In genomic region chr17:3802461-3803307, GRCh38 we compare ENCODE assay signal across 9 cellular contexts. TPM values are rescaled to one million over a fixed set of nuclear protein-coding genes. Genes with fewer than 3 reads are reported as not detected.
A peak's percentile ranks its signal among the peaks of the same experiment; 100 is the strongest.
DNase-seq lines count a peak whose midpoint lies in the region; ATAC-seq and TF ChIP-seq lines count a peak whose summit lies in the region.
"Had no signal": no experiment of that assay in that cellular context is flagged by ENCODE, and none has a peak within 500 bp of the region (broad histone marks: within the 10 kb centered on the region; RNA-seq: fewer than 3 reads in every experiment).

No MANE protein-coding gene starts in this region.

- 50 to 67% methylated on average over 15 to 16 of the region's 19 CpGs for WGBS in body of pancreas, 2 donors
- WGBS in testis, 2 donors, result 42 to 56% methylated on average over 16 to 19 of the region's 19 CpGs

- no peaks in the 10 kb centered on the region for H3K9me3 Mint-ChIP-seq in activated CD8-positive, alpha-beta T cell treated with anti-CD3 and anti-CD28 coated beads, Interleukin-2, amount 10 ng/mL, durations not matched to agents 7 days and 5 days (ENCODE audit: insufficient read depth)
- H3K9me3 Mint-ChIP-seq in natural killer cell, result no peaks in the 10 kb centered on the region

- peak; percentile 64 for DNase-seq in HS-5 (ENCODE audit: low read depth)
- peak in 3 of 4 donors; percentile 38 to 67 (median 50) for DNase-seq in body of pancreas
- DNase-seq in left lung, result no peak
- peak; percentile 70 for DNase-seq in testis
- DNase-seq in activated CD8-positive, alpha-beta T cell treated with anti-CD3 and anti-CD28 coated beads, Interleukin-2, amount 10 ng/mL, durations not matched to agents 7 days and 5 days, result no peak
- no peak for DNase-seq in natural killer cell
- no peak for DNase-seq in BE2C
- DNase-seq: NCI-H526; stimulated activated CD4-positive, alpha-beta T cell treated with anti-CD3 and anti-CD28 coated beads, Interleukin-12 subunit alpha, Interleukin-12 subunit beta, amount 100 ng/mL, for 4 hours had no signal

- TF ChIP-seq POLR2A in body of pancreas (IDR thresholded peaks at IDR 0.05) (no peak), testis (IDR thresholded peaks at IDR 0.05) (no peak)

- H3K36me3 ChIP-seq in body of pancreas (replicated peaks in 1 of 2; ENCODE audit: insufficient read depth in 1 of 2, low read depth in 2 of 2) (peaks cover 0 to 6% of the 10 kb centered on the region in 2 donors), left lung (peaks cover 0 to 19% of the 10 kb centered on the region in 2 donors), testis (ENCODE audit: low read depth, missing control alignments) (no peaks in the 10 kb centered on the region), BE2C (no peaks in the 10 kb centered on the region)

- peaks cover 12% of the 10 kb centered on the region for H3K4me1 ChIP-seq in body of pancreas
- H3K4me1 ChIP-seq in left lung, result peaks cover 0 to 62% of the 10 kb centered on the region in 2 donors
- peaks cover 30% of the 10 kb centered on the region for H3K4me1 ChIP-seq in testis
- H3K4me1 ChIP-seq in BE2C, result no peaks in the 10 kb centered on the region

- peaks cover 5% of the 10 kb centered on the region for H3K27me3 Mint-ChIP-seq in activated CD8-positive, alpha-beta T cell treated with anti-CD3 and anti-CD28 coated beads, Interleukin-2, amount 10 ng/mL, durations not matched to agents 7 days and 5 days (ENCODE audit: low read depth)
- peaks cover 0 to 12% of the 10 kb centered on the region in 2 donors for H3K27me3 Mint-ChIP-seq in natural killer cell (ENCODE audit: low read depth in 2 of 2)

- H3K27ac Mint-ChIP-seq in activated CD8-positive, alpha-beta T cell treated with anti-CD3 and anti-CD28 coated beads, Interleukin-2, amount 10 ng/mL, durations not matched to agents 7 days and 5 days, result no peak overlapping the region
- H3K27ac Mint-ChIP-seq in natural killer cell, result no peak overlapping the region

- intact Hi-C loops in body of pancreas (cut with DNase I), result no loop called here
- intact Hi-C loops in left lung (cut with DNase I), result no loop called here
- intact Hi-C loops in testis (cut with DNase I; ENCODE audit: low total_unique reads), result no loop called here
- intact Hi-C loops in natural killer cell (cut with micrococcal nuclease), result no loop called here

- CTCF ChIA-PET in activated CD8-positive, alpha-beta T cell treated with anti-CD3 and anti-CD28 coated beads, Interleukin-2, amount 10 ng/mL, durations not matched to agents 7 days and 5 days (lab: Charles Lee), result no interaction called here

- H3K4me1 Mint-ChIP-seq in activated CD8-positive, alpha-beta T cell treated with anti-CD3 and anti-CD28 coated beads, Interleukin-2, amount 10 ng/mL, durations not matched to agents 7 days and 5 days (ENCODE audit: low read depth), result peaks cover 61% of the 10 kb centered on the region
- H3K4me1 Mint-ChIP-seq in natural killer cell, result peaks cover 14 to 22% of the 10 kb centered on the region in 2 donors

- POLR2A ChIA-PET in activated CD8-positive, alpha-beta T cell treated with anti-CD3 and anti-CD28 coated beads, Interleukin-2, amount 10 ng/mL, durations not matched to agents 7 days and 5 days (lab: Charles Lee), result no interaction called here

- no peak overlapping the region for H3K4me3 Mint-ChIP-seq in activated CD8-positive, alpha-beta T cell treated with anti-CD3 and anti-CD28 coated beads, Interleukin-2, amount 10 ng/mL, durations not matched to agents 7 days and 5 days
- H3K4me3 Mint-ChIP-seq in natural killer cell, result no peak overlapping the region

- H3K27ac ChIP-seq in body of pancreas (peak overlapping the region in 3 of 4 donors; percentile 5 to 75 (median 34)), left lung (peak overlapping the region; percentile 72 to 79), testis (peak overlapping the region; percentile 49 to 78)

- H3K9me3 ChIP-seq in body of pancreas, result no peaks in the 10 kb centered on the region
- no peaks in the 10 kb centered on the region for H3K9me3 ChIP-seq in left lung
- H3K9me3 ChIP-seq in testis, result no peaks in the 10 kb centered on the region
- no peaks in the 10 kb centered on the region for H3K9me3 ChIP-seq in BE2C

- no peak for TF ChIP-seq CTCF in body of pancreas (IDR thresholded peaks at IDR 0.05)
- no peak for TF ChIP-seq CTCF in left lung (IDR thresholded peaks at IDR 0.05)
- no peak for TF ChIP-seq CTCF in testis (IDR thresholded peaks at IDR 0.05)
- no peak for TF ChIP-seq CTCF in natural killer cell (IDR thresholded peaks at IDR 0.05)
- TF ChIP-seq CTCF in BE2C (IDR thresholded peaks at IDR 0.05; ENCODE audit: low read depth, low read length), result no peak

- H3K4me3 ChIP-seq in body of pancreas, result no peak overlapping the region
- H3K4me3 ChIP-seq in left lung, result no peak overlapping the region
- no peak overlapping the region for H3K4me3 ChIP-seq in testis
- H3K4me3 ChIP-seq in BE2C (ENCODE audit: low read depth, low read length), result no peak overlapping the region

- no peaks in the 10 kb centered on the region for H3K27me3 ChIP-seq in body of pancreas
- H3K27me3 ChIP-seq in left lung, result no peaks in the 10 kb centered on the region
- H3K27me3 ChIP-seq in testis, result no peaks in the 10 kb centered on the region
- H3K27me3 ChIP-seq in BE2C, result no peaks in the 10 kb centered on the region

- peaks cover 21% of the 10 kb centered on the region for H3K36me3 Mint-ChIP-seq in activated CD8-positive, alpha-beta T cell treated with anti-CD3 and anti-CD28 coated beads, Interleukin-2, amount 10 ng/mL, durations not matched to agents 7 days and 5 days (ENCODE audit: low read depth)
- peaks cover 5% of the 10 kb centered on the region for H3K36me3 Mint-ChIP-seq in natural killer cell

- ATAC-seq in body of pancreas (peak; percentile 41), left lung (peak; percentile 51), natural killer cell (no peak)
- ATAC-seq in activated CD8-positive, alpha-beta T cell treated with anti-CD3 and anti-CD28 coated beads, Interleukin-2, amount 10 ng/mL, durations not matched to agents 7 days and 5 days, result no peak

RNA-seq across cellular contexts. Expression of gene ITGAE, which starts 1.7 kb away (rescaled TPM):
- total RNA-seq in body of pancreas (10 to 100 TPM in 1 of 2 donors, 1 to 10 TPM in 1; 9.1 to 12.9 TPM), left lung (10 to 100 TPM; 21.0 to 30.5 TPM), testis (10 to 100 TPM; 13.1 to 16.1 TPM), natural killer cell (10 to 100 TPM; 12.8 to 13.8 (median 13.8) TPM)
- 46.7 TPM for polyA plus RNA-seq in testis (ENCODE audit: insufficient read depth, low read depth, low replicate concordance)
- 10 to 100 TPM; 22.9 to 23.2 TPM for total RNA-seq in activated CD8-positive, alpha-beta T cell treated with anti-CD3 and anti-CD28 coated beads, Interleukin-2, amount 10 ng/mL, durations not matched to agents 7 days and 5 days
- 26.4 TPM for polyA plus RNA-seq in BE2C (2012; ENCODE audit: insufficient read depth, insufficient read length, low read depth)

RNA-seq across cellular contexts. Expression of gene NCBP3, which starts 43.4 kb away (rescaled TPM):
- total RNA-seq in body of pancreas (10 to 100 TPM; 23.4 to 34.2 TPM), left lung (10 to 100 TPM; 30.6 to 31.8 TPM), testis (10 to 100 TPM; 37.2 to 37.7 TPM), natural killer cell (10 to 100 TPM; 55.9 to 60.7 (median 58.1) TPM)
- polyA plus RNA-seq in testis (ENCODE audit: insufficient read depth, low read depth, low replicate concordance), result 61.6 TPM
- 10 to 100 TPM; 39.1 to 42.6 TPM for total RNA-seq in activated CD8-positive, alpha-beta T cell treated with anti-CD3 and anti-CD28 coated beads, Interleukin-2, amount 10 ng/mL, durations not matched to agents 7 days and 5 days
- polyA plus RNA-seq in BE2C (2012; ENCODE audit: insufficient read depth, insufficient read length, low read depth), result 13.3 TPM

Comparison
In these comparisons a context has a peak if more than half of its experiments do, and no peak if none do; other contexts are left out.
1. DNase-seq: peak in HS-5 (single experiment), body of pancreas (3 of 4) and testis (single experiment); none in left lung (0 of 2), activated CD8-positive, alpha-beta T cell treated with anti-CD3 and anti-CD28 coated beads, Interleukin-2, amount 10 ng/mL, durations not matched to agents 7 days and 5 days (single experiment), natural killer cell (single experiment) and BE2C (single experiment).
2. ATAC-seq: peak in body of pancreas (single experiment) and left lung (single experiment); none in activated CD8-positive, alpha-beta T cell treated with anti-CD3 and anti-CD28 coated beads, Interleukin-2, amount 10 ng/mL, durations not matched to agents 7 days and 5 days (single experiment) and natural killer cell (0 of 3).
3. Peak in every context shown above with its lines, with median percentiles within 50 percentile points of each other: H3K27ac ChIP-seq.